In genomic region chr6:108946695-108947094, GRCh38 we compare ENCODE assay signal across 1 cellular context.
TF ChIP-seq lines count a peak whose summit lies in the region.

No MANE protein-coding gene starts in this region.

TF ChIP-seq in WTC11, 78 proteins besides CTCF, POLR2A, EP300 and RAD21 (continued from another document):
- TF ChIP-seq E2F1 (CRISPR knock-in tag; IDR thresholded peaks at IDR 0.05) (no peak), ARID4B (CRISPR knock-in tag; IDR thresholded peaks at IDR 0.05; ENCODE audit: borderline replicate concordance) (no peak), JAZF1 (CRISPR knock-in tag; IDR thresholded peaks at IDR 0.05) (no peak), NFE2L1 (CRISPR knock-in tag; IDR thresholded peaks at IDR 0.05) (no peak), STAT6 (CRISPR knock-in tag; conservative IDR thresholded peaks at IDR 0.05; ENCODE audit: low read depth) (no peak), ZNF671 (CRISPR knock-in tag; IDR thresholded peaks at IDR 0.05) (no peak), ZMAT4 (CRISPR knock-in tag; IDR thresholded peaks at IDR 0.05) (no peak), IRF2 (CRISPR knock-in tag; IDR thresholded peaks at IDR 0.05; ENCODE audit: borderline replicate concordance, low read depth) (no peak)
